13 cellular contexts compared by ENCODE assay signal in genomic region chr3:13391308-13391707, GRCh38. TPM values are rescaled to one million over a fixed set of nuclear protein-coding genes. Genes with fewer than 3 reads are reported as not detected.
A peak's percentile ranks its signal among the peaks of the same experiment; 100 is the strongest.
DNase-seq lines count a peak whose midpoint lies in the region; ATAC-seq, FAIRE-seq and TF ChIP-seq lines count a peak whose summit lies in the region.
"Had no signal": no experiment of that assay in that cellular context is flagged by ENCODE, and none has a peak within 500 bp of the region (broad histone marks: within the 10 kb centered on the region; RNA-seq: fewer than 3 reads in every experiment).

No MANE protein-coding gene starts in this region.

- TF ChIP-seq RAD21 in HepG2 (CRISPR knock-in tag; IDR thresholded peaks at IDR 0.05) (no peak), K562 (CRISPR knock-in tag; conservative IDR thresholded peaks at IDR 0.05 in 1 of 2, IDR thresholded peaks at IDR 0.05 in 1 of 2) (peak in 1 of 2 experiments; percentile 55; a peak in 2 of 4 replicates)

- H4K20me1 ChIP-seq in HepG2 (ENCODE audit: insufficient read depth, low read length) (no peaks in the 10 kb centered on the region), K562 (replicated peaks; ENCODE audit: control insufficient read depth, insufficient read depth, low read length) (0 out of 2 replicates have a peak, but pooled peaks cover 10% of the 10 kb centered on the region)

- in situ Hi-C loops in HepG2 (cut with HindIII; ENCODE audit: extremely low pct_ligation_motif_present, low pct_unique_long_range_greater_than_20kb) (loop anchor here (5.0 kb wide), 1 partner anchor 1489 kb away; no protein-coding TSS in a partner anchor), K562 (cut with MboI) (no loop called here)

- H3K79me2 ChIP-seq in HepG2 (ENCODE audit: insufficient read depth, low read length) (no peaks in the 10 kb centered on the region), K562 (ENCODE audit: control insufficient read depth, insufficient read depth, low read length) (0 out of 3 replicates have a peak, but pooled peaks cover 2% of the 10 kb centered on the region)

- FAIRE-seq in HepG2 (lab: Jason Lieb, UNC) (no peak), K562 (lab: Jason Lieb, UNC) (peak; percentile 80)
- FAIRE-seq: endothelial cell of umbilical vein had no signal

- peaks cover 41 to 90% of the 10 kb centered on the region in 2 experiments for H3K36me3 ChIP-seq in HepG2 (replicated peaks in 1 of 2; ENCODE audit: control insufficient read depth in 1 of 2, insufficient read depth in 2 of 2, low read length in 2 of 2)
- H3K36me3 ChIP-seq in right lobe of liver: peaks cover 0 to 32% (median 7%) of the 10 kb centered on the region in 4 donors
- H3K36me3 ChIP-seq in WERI-Rb-1: peaks cover 85% of the 10 kb centered on the region
- peaks cover 99% of the 10 kb centered on the region for H3K36me3 ChIP-seq in K562 (ENCODE audit: control insufficient read depth, insufficient read depth, low read length)

- CTCF ChIA-PET in HepG2 (lab: Yijun Ruan, JAX; ENCODE audit: low intra/inter-chr PET ratio, low total read pairs) (no interaction called here), K562 (lab: Yijun Ruan, JAX; ENCODE audit: low intra/inter-chr PET ratio) (interaction anchor here (0.6 to 0.9 kb wide), 3 partner anchors 60 to 70 kb away, joined by 3 to 4 read pairs (median 4); no protein-coding TSS in a partner anchor)

- H3K4me2 ChIP-seq in HepG2 (ENCODE audit: low read depth, low read length) (no peak overlapping the region), K562 (ENCODE audit: insufficient read depth, low read length) (no peak overlapping the region)

- DNase-seq in HepG2 (ENCODE audit: low spot score): no peak
- DNase-seq in right lobe of liver: no peak
- no peak for DNase-seq in WERI-Rb-1
- DNase-seq in K562 (ENCODE audit: extremely low read depth in 1 of 4, low spot score in 3 of 4): peak in 1 of 4 experiments; percentile 56
- peak; percentile 11 for DNase-seq in stimulated activated naive CD4-positive, alpha-beta T cell treated with Interleukin-2 at 50 U/mL for 16 hours (lab: John Stamatoyannopoulos, UW)
- DNase-seq in DMS153 treated with DMSO at 0.1 percent for 48 hours (lab: John Stamatoyannopoulos, UW; ENCODE audit: unreplicated experiment): no peak
- DNase-seq in DMS 273 treated with DMSO at 0.1 percent for 48 hours (lab: John Stamatoyannopoulos, UW): no peak
- DNase-seq in NCI-H146 (lab: John Stamatoyannopoulos, UW): no peak
- DNase-seq: amygdala; GOT3; NCI-H2171; stimulated activated naive B cell treated with anti-CD40 and anti-IgM and Interleukin-4, amounts not matched to agents 10 μg/mL and 1 μg/mL and 100 μg/mL, for 72 hours had no signal

- H2AFZ ChIP-seq in HepG2 (ENCODE audit: low read length): no peak overlapping the region
- H2AFZ ChIP-seq in K562 (ENCODE audit: low read depth, low read length): no peak overlapping the region

- WGBS in HepG2 (ENCODE audit: low lambda C conversion rate): 86% methylated on average over 2 of the region's 7 CpGs
- WGBS in right lobe of liver (ENCODE audit: insufficient coverage, low coverage, low lambda C conversion rate, missing lambda C conversion rate): no CpG with 5 or more reads among the region's 7 CpGs
- WGBS in K562 (ENCODE audit: insufficient coverage, low coverage, missing lambda C conversion rate): 86% methylated on average over 7 of the region's 7 CpGs

- POLR2A ChIA-PET in HepG2 (lab: Yijun Ruan, JAX) (interaction anchor here (1.6 kb wide), 1 partner anchor 29 kb away, joined by 4 read pairs; the partner anchor contains the start of gene NUP210), K562 (lab: Yijun Ruan, JAX) (interaction anchor here (0.5 to 2.8 kb wide), 5 partner anchors 12 to 61 kb away, joined by 3 to 13 read pairs (median 6); no protein-coding TSS in a partner anchor)

- TF ChIP-seq POLR2A in HepG2 (IDR thresholded peaks at IDR 0.05; ENCODE audit: insufficient read depth in 1 of 2, low read depth in 2 of 2, low read length in 2 of 2): no peak
- TF ChIP-seq POLR2A in right lobe of liver (IDR thresholded peaks at IDR 0.05): no peak
- no peak for TF ChIP-seq POLR2A in K562 (conservative IDR thresholded peaks at IDR 0.05)

- H3K27me3 ChIP-seq in HepG2 (ENCODE audit: control insufficient read depth in 1 of 2, insufficient read depth in 2 of 2, low read length in 2 of 2) (no peaks in the 10 kb centered on the region), right lobe of liver (no peaks in the 10 kb centered on the region), WERI-Rb-1 (ENCODE audit: insufficient read depth, low read depth, severe bottlenecking) (no peaks in the 10 kb centered on the region), K562 (ENCODE audit: control insufficient read depth in 2 of 2, insufficient read depth in 2 of 2, low read length in 2 of 2) (no peaks in the 10 kb centered on the region)

- ATAC-seq in HepG2 (no peak), right lobe of liver (no peak), K562 (peak; percentile 77)
- ATAC-seq: stimulated activated naive B cell treated with anti-CD40 and anti-IgM and Interleukin-4, amounts not matched to agents 10 μg/mL and 1 μg/mL and 100 μg/mL, for 72 hours had no signal

- no peak for TF ChIP-seq EP300 in HepG2 (IDR thresholded peaks at IDR 0.05; ENCODE audit: low read depth in 2 of 2, low read length in 2 of 2)
- no peak for TF ChIP-seq EP300 in HepG2 (CRISPR knock-in tag; IDR thresholded peaks at IDR 0.05; ENCODE audit: borderline replicate concordance)
- TF ChIP-seq EP300 in K562 (IDR thresholded peaks at IDR 0.05; ENCODE audit: low read length): no peak

- no peak overlapping the region for H3K9ac ChIP-seq in HepG2 (ENCODE audit: insufficient read depth, low read depth, low read length)
- H3K9ac ChIP-seq in K562 (ENCODE audit: insufficient read depth in 1 of 2, low read depth in 2 of 2, low read length in 2 of 2): no peak overlapping the region

- TF ChIP-seq CTCF in HepG2 (CRISPR knock-in tag; IDR thresholded peaks at IDR 0.05) (peak; percentile 30), right lobe of liver (IDR thresholded peaks at IDR 0.05) (no peak), WERI-Rb-1 (IDR thresholded peaks at IDR 0.05; ENCODE audit: low read depth, low read length) (peak; percentile 43), K562 (IDR thresholded peaks at IDR 0.05 in 2 of 3, conservative IDR thresholded peaks at IDR 0.05 in 1 of 3; ENCODE audit: insufficient read depth in 2 of 3, low read depth in 1 of 3, low read length in 3 of 3) (peak; percentile 12 to 66 (median 50); a peak in 5 of 6 replicates)

- H3K4me3 ChIP-seq in HepG2 (replicated peaks in 1 of 3; ENCODE audit: insufficient read depth in 1 of 3, low read depth in 2 of 3, low read length in 3 of 3): no peak overlapping the region
- H3K4me3 ChIP-seq in right lobe of liver: no peak overlapping the region
- H3K4me3 ChIP-seq in WERI-Rb-1 (ENCODE audit: low read depth, low read length): no peak overlapping the region
- H3K4me3 ChIP-seq in K562: no peak overlapping the region

- H3K4me1 ChIP-seq in HepG2 (ENCODE audit: insufficient read depth, low read length): peaks cover 46% of the 10 kb centered on the region
- H3K4me1 ChIP-seq in right lobe of liver: peaks cover 0 to 26% (median 8%) of the 10 kb centered on the region in 4 donors
- peaks cover 0 to 3% of the 10 kb centered on the region in 2 experiments; a peak in 1 of 5 replicates for H3K4me1 ChIP-seq in K562 (replicated peaks in 1 of 2; ENCODE audit: control insufficient read depth in 2 of 2, insufficient read depth in 2 of 2, low read length in 2 of 2)

- intact Hi-C loops in HepG2 (cut with micrococcal nuclease; ENCODE audit: unreplicated experiment) (loop anchor here (5.0 kb wide), 1 partner anchor 61 kb away; no protein-coding TSS in a partner anchor), right lobe of liver (cut with DNase I) (no loop called here), K562 (cut with micrococcal nuclease) (no loop called here)

- H3K9me3 ChIP-seq in HepG2 (ENCODE audit: low read length) (no peaks in the 10 kb centered on the region), right lobe of liver (no peaks in the 10 kb centered on the region), WERI-Rb-1 (ENCODE audit: severe bottlenecking) (no peaks in the 10 kb centered on the region), K562 (replicated peaks; ENCODE audit: control insufficient read depth, insufficient read depth, low read depth, low read length) (no peaks in the 10 kb centered on the region)

- H3K27ac ChIP-seq in HepG2 (ENCODE audit: extremely low read length, insufficient read depth, low read length): no peak overlapping the region
- no peak overlapping the region for H3K27ac ChIP-seq in right lobe of liver
- no peak overlapping the region for H3K27ac ChIP-seq in WERI-Rb-1
- H3K27ac ChIP-seq in K562 (ENCODE audit: extremely low read depth, low read depth, low read length): no peak overlapping the region

- no peaks in the 10 kb centered on the region for H3K9me1 ChIP-seq in K562 (ENCODE audit: control insufficient read depth, insufficient read depth, low read length)

- BruUV-seq in HepG2 (replicated peaks; lab: Mats Ljungman, UMichigan) (no TSS peak), K562 (replicated peaks; lab: Mats Ljungman, UMichigan) (no TSS peak)

RNA-seq across cellular contexts. Expression of gene NUP210, which starts 28.8 kb away (rescaled TPM):
- total RNA-seq in HepG2 (2016; rRNA removed; fragmentation: Illumina TruSeq; extraction: Trizol): 18.2 and 35.2 TPM in 2 replicates
- total RNA-seq in HepG2 (2016; cell fraction: cytosol; rRNA removed; fragmentation: Illumina TruSeq; extraction: Trizol; ENCODE audit: low read depth): 2.4 and 3.0 TPM in 2 replicates
- total RNA-seq in HepG2 (2016; cell fraction: insoluble cytoplasmic fraction; rRNA removed; fragmentation: Illumina TruSeq; extraction: Trizol): 13.5 and 35.7 TPM in 2 replicates
- total RNA-seq in HepG2 (2016; cell fraction: membrane; rRNA removed; fragmentation: Illumina TruSeq; extraction: Trizol): 7.5 TPM in 2 replicates
- 48.2 and 58.1 TPM in 2 replicates for total RNA-seq in HepG2 (2016; cell fraction: nucleus; rRNA removed; fragmentation: Illumina TruSeq; extraction: Trizol)
- polyA plus RNA-seq in HepG2 (2011; rRNA removed): 31.6 and 44.3 TPM in 2 replicates
- polyA plus RNA-seq in HepG2 (2011; cell fraction: cytosol; rRNA removed): 17.7 and 20.2 TPM in 2 replicates
- 105 and 126 TPM in 2 replicates for polyA plus RNA-seq in HepG2 (2011; cell fraction: nucleus; rRNA removed)
- polyA plus RNA-seq in HepG2 (2012): 34.3 and 44.8 TPM in 2 replicates
- 1.3 and 1.6 TPM in 2 replicates for polyA plus RNA-seq in HepG2 (2016; cell fraction: cytosol; fragmentation: Illumina TruSeq; extraction: Trizol; ENCODE audit: low read depth)
- 10.1 and 14.0 TPM in 2 replicates for polyA plus RNA-seq in HepG2 (2016; cell fraction: insoluble cytoplasmic fraction; fragmentation: Illumina TruSeq; extraction: Trizol; ENCODE audit: low read depth)
- 2.8 and 3.5 TPM in 2 replicates for polyA plus RNA-seq in HepG2 (2016; cell fraction: membrane; fragmentation: Illumina TruSeq; extraction: Trizol; ENCODE audit: low read depth)
- polyA plus RNA-seq in HepG2 (2016; cell fraction: nucleus; fragmentation: Illumina TruSeq; extraction: Trizol; ENCODE audit: insufficient read depth, low read depth): 83.4 and 84.9 TPM in 2 replicates
- 104 and 110 TPM in 2 replicates for polyA minus RNA-seq in HepG2 (2011; rRNA and poly(A)+ RNA removed; ENCODE audit: low replicate concordance)
- 31.9 and 35.7 TPM in 2 replicates for polyA minus RNA-seq in HepG2 (2011; cell fraction: cytosol; rRNA and poly(A)+ RNA removed)
- polyA minus RNA-seq in HepG2 (2011; cell fraction: nucleus; rRNA and poly(A)+ RNA removed): 50.5 and 60.3 TPM in 2 replicates
- total RNA-seq in right lobe of liver: 10 to 100 TPM; 11.7 to 17.7 (median 15.6) TPM
- total RNA-seq in K562 (2011; cell fraction: chromatin; rRNA removed; ENCODE audit: low replicate concordance): 213 and 603 TPM in 2 replicates
- 374 and 409 TPM in 2 replicates for total RNA-seq in K562 (2011; cell fraction: nucleolus; rRNA removed)
- total RNA-seq in K562 (2011; cell fraction: nucleoplasm; rRNA removed): 286 and 299 TPM in 2 replicates
- 60.7 and 76.5 TPM in 2 replicates for total RNA-seq in K562 (2014; rRNA removed)
- 25.4 and 30.2 TPM in 2 replicates for total RNA-seq in K562 (2014; rRNA removed; fragmentation: Illumina TruSeq; extraction: Trizol)
- 36.0 and 39.9 TPM in 2 replicates for total RNA-seq in K562 (2015; rRNA removed; fragmentation: Illumina TruSeq; extraction: Trizol)
- total RNA-seq in K562 (2021): 128 and 138 TPM in 2 replicates
- polyA plus RNA-seq in K562 (2011; rRNA removed): 44.0 and 93.3 TPM in 2 replicates
- 51.4 and 78.4 TPM in 2 replicates for polyA plus RNA-seq in K562 (2011; cell fraction: cytosol; rRNA removed)
- polyA plus RNA-seq in K562 (2011; cell fraction: nucleus; rRNA removed): 125 and 255 TPM in 2 replicates
- polyA plus RNA-seq in K562 (2012): 95.0 and 139 TPM in 2 replicates
- polyA plus RNA-seq in K562 (2014; fragmentation: Illumina TruSeq; extraction: Trizol): 90.7 and 111 TPM in 2 replicates
- 1 to 10 TPM; 1.2 to 1.4 TPM for polyA plus RNA-seq in K562 (2014; fragmentation: Nextera tagmentation; extraction: Ambion mirVana)
- polyA plus RNA-seq in K562 (2014; rRNA removed): 54.3 and 61.0 TPM in 2 replicates
- polyA minus RNA-seq in K562 (2011; rRNA and poly(A)+ RNA removed): 82.2 and 99.7 TPM in 2 replicates
- 114 and 152 TPM in 2 replicates for polyA minus RNA-seq in K562 (2011; cell fraction: cytosol; rRNA and poly(A)+ RNA removed)
- polyA minus RNA-seq in K562 (2011; cell fraction: nucleus; rRNA and poly(A)+ RNA removed): 137 and 138 TPM in 2 replicates

Comparison
In these comparisons a context has a peak if more than half of its experiments do, and no peak if none do; other contexts are left out.
1. CTCF ChIP-seq: peak in HepG2 (single experiment), WERI-Rb-1 (single experiment) and K562 (3 of 3); none in right lobe of liver (0 of 4).
2. Of the 241 proteins assayed by ChIP-seq in both HepG2 and K562: peak only in HepG2: none; only in K562: POLR2AphosphoS5, RAD51 and TFE3; in both: CTCF; in neither: 234; mixed calls (peak in some experiments, not most) for 3.